Comparison of ENCODE assay signal across 8 cellular contexts in genomic region chr2:42568431-42569115, GRCh38. TPM values are rescaled to one million over a fixed set of nuclear protein-coding genes. Genes with fewer than 3 reads are reported as not detected.
DNase-seq lines count a peak whose midpoint lies in the region; ATAC-seq, FAIRE-seq and TF ChIP-seq lines count a peak whose summit lies in the region.

MTA3 (plus strand) TSS chr2:42568632; CDS start chr2:42568746, 114 bp downstream.

- intact Hi-C loops in activated naive CD4-positive, alpha-beta T cell treated with anti-CD3 and anti-CD28 coated beads for 36 hours (cut with micrococcal nuclease), result loop anchor here (1.0 to 2.0 kb wide), 3 partner anchors 73 to 208 kb away; partner anchors contain the start of gene COX7A2L
- intact Hi-C loops in pancreas (cut with DNase I), result no loop called here

- peaks cover 0 to 11% (median 11%) of the 10 kb centered on the region in 3 donors for H3K4me1 ChIP-seq in pancreas
- peaks cover 35% of the 10 kb centered on the region for H3K4me1 ChIP-seq in thymus (ENCODE audit: control insufficient read depth, insufficient read depth, low read length)

- peak within 1 kb of the TSS; percentile 90 for H3K27ac Mint-ChIP-seq in activated naive CD4-positive, alpha-beta T cell treated with anti-CD3 and anti-CD28 coated beads for 36 hours
- peak within 1 kb of the TSS; percentile 86 for H3K27ac Mint-ChIP-seq in glutamatergic neuron (ENCODE audit: unreplicated experiment)

- TF ChIP-seq CTCF in GM10266 (IDR thresholded peaks at IDR 0.05; ENCODE audit: control insufficient read depth, insufficient read depth, low read depth, missing control alignments) (no peak), glutamatergic neuron (IDR thresholded peaks at IDR 0.05; ENCODE audit: partially characterized antibody, unreplicated experiment) (no peak), pancreas (IDR thresholded peaks at IDR 0.05) (no peak)

- ATAC-seq in HG02885 (IDR thresholded peaks at IDR 0.05; ENCODE audit: poor library complexity, unreplicated experiment), result peak; percentile 39
- peak; percentile 82 to 91 (median 84) for ATAC-seq in pancreas

- peak within 1 kb of the TSS; percentile 75 to 91 (median 84) for H3K27ac ChIP-seq in pancreas
- peak within 1 kb of the TSS; percentile 97 for H3K27ac ChIP-seq in thymus (ENCODE audit: low read depth)

- no peaks in the 10 kb centered on the region for H3K27me3 Mint-ChIP-seq in activated naive CD4-positive, alpha-beta T cell treated with anti-CD3 and anti-CD28 coated beads for 36 hours (ENCODE audit: low read depth)
- peaks cover 8% of the 10 kb centered on the region for H3K27me3 Mint-ChIP-seq in glutamatergic neuron (ENCODE audit: unreplicated experiment)

- H3K9me3 ChIP-seq in pancreas (no peaks in the 10 kb centered on the region), thymus (ENCODE audit: control insufficient read depth) (no peaks in the 10 kb centered on the region)

- peak within 1 kb of the TSS; percentile 88 for H3K4me3 Mint-ChIP-seq in activated naive CD4-positive, alpha-beta T cell treated with anti-CD3 and anti-CD28 coated beads for 36 hours
- peak within 1 kb of the TSS; percentile 92 for H3K4me3 Mint-ChIP-seq in glutamatergic neuron (ENCODE audit: unreplicated experiment)

- CTCF ChIA-PET in activated naive CD4-positive, alpha-beta T cell treated with anti-CD3 and anti-CD28 coated beads for 36 hours (lab: Charles Lee), result no interaction called here

- no peak for FAIRE-seq in pancreas (lab: Jason Lieb, UNC)

- WGBS in pancreas, 2 donors, result 1% methylated on average over 25 to 67 of the region's 67 CpGs
- 2% methylated on average over 67 of the region's 67 CpGs for WGBS in thymus

- H3K36me3 ChIP-seq in pancreas (no peaks in the 10 kb centered on the region), thymus (ENCODE audit: control insufficient read depth, insufficient read depth) (peaks cover 9% of the 10 kb centered on the region)

- H3K9me3 Mint-ChIP-seq in activated naive CD4-positive, alpha-beta T cell treated with anti-CD3 and anti-CD28 coated beads for 36 hours, result no peaks in the 10 kb centered on the region
- peaks cover 3% of the 10 kb centered on the region for H3K9me3 Mint-ChIP-seq in glutamatergic neuron (ENCODE audit: unreplicated experiment)

- H3K4me1 Mint-ChIP-seq in activated naive CD4-positive, alpha-beta T cell treated with anti-CD3 and anti-CD28 coated beads for 36 hours (ENCODE audit: low read depth), result peaks cover 26% of the 10 kb centered on the region
- peaks cover 3% of the 10 kb centered on the region for H3K4me1 Mint-ChIP-seq in glutamatergic neuron (ENCODE audit: low read depth, unreplicated experiment)

- H3K36me3 Mint-ChIP-seq in activated naive CD4-positive, alpha-beta T cell treated with anti-CD3 and anti-CD28 coated beads for 36 hours (ENCODE audit: low read depth), result peaks cover 13% of the 10 kb centered on the region
- no peaks in the 10 kb centered on the region for H3K36me3 Mint-ChIP-seq in glutamatergic neuron (ENCODE audit: unreplicated experiment)

- no peaks in the 10 kb centered on the region for H3K27me3 ChIP-seq in pancreas
- no peaks in the 10 kb centered on the region for H3K27me3 ChIP-seq in thymus (ENCODE audit: control insufficient read depth, insufficient read depth)

- H3K4me3 ChIP-seq in pancreas (peak within 1 kb of the TSS; percentile 71 to 97 (median 87)), thymus (ENCODE audit: low read length) (peak within 1 kb of the TSS; percentile 77)

- DNase-seq in GM10266 (ENCODE audit: extremely low spot score), result peak; percentile 75
- DNase-seq in RPMI8226, result peak; percentile 11
- peak; percentile 66 for DNase-seq in activated naive CD4-positive, alpha-beta T cell treated with anti-CD3 and anti-CD28 coated beads for 36 hours
- peak; percentile 78 for DNase-seq in glutamatergic neuron
- DNase-seq in pancreas, result peak; percentile 62 to 86 (median 78)
- no peak for DNase-seq in AML-193 (lab: John Stamatoyannopoulos, UW)

RNA-seq across cellular contexts. Expression of gene MTA3, which starts in this region (rescaled TPM):
- 10 to 100 TPM; 31.9 to 38.0 TPM for total RNA-seq in activated naive CD4-positive, alpha-beta T cell treated with anti-CD3 and anti-CD28 coated beads for 36 hours
- total RNA-seq in glutamatergic neuron (ENCODE audit: unreplicated experiment), result 64.1 TPM
- 10 to 100 TPM; 17.2 to 28.1 (median 22.9) TPM for total RNA-seq in pancreas
- 10 to 100 TPM; 16.8 to 20.9 TPM for polyA plus RNA-seq in pancreas
- polyA plus RNA-seq in thymus, result 64.9 TPM

Comparison
In these comparisons a context has a peak if more than half of its experiments do, and no peak if none do; other contexts are left out.
1. DNase-seq: peak in GM10266 (single experiment), RPMI8226 (single experiment), activated naive CD4-positive, alpha-beta T cell treated with anti-CD3 and anti-CD28 coated beads for 36 hours (single experiment), glutamatergic neuron (single experiment) and pancreas (6 of 6); none in AML-193 (0 of 2).